Comparison of ENCODE assay signal across 27 cellular contexts in the genomic region with DNA sequence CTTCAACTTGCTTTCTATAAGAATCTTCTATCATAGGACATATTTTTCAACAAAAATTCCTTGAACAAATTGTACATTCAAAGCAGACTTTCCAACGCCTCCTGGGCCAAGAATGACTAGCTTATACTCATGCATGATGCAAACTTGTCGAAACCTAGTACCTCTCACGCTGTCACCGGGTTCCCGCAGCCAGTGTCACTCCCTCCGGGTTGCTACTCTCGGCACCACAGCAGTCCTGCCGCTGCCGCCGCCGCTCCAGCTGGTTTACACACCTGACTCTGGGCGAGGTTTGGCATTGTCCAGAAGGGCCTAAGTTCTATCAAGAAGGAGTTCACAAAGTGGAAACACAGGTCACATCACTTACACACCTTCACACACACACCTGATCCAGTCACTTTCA.
"Had no signal": no experiment of that assay in that cellular context is flagged by ENCODE, and none has a peak within 500 bp of the region (broad histone marks: within the 10 kb centered on the region; RNA-seq: fewer than 3 reads in every experiment).

No MANE protein-coding gene starts in this region.

- H3K9me3 ChIP-seq: ascending aorta had no signal

- H3K4me1 ChIP-seq: ascending aorta had no signal

- H3K27ac ChIP-seq: ascending aorta, cardiac muscle cell, VCaP had no signal

- H3K27me3 ChIP-seq: ascending aorta, cardiac muscle cell had no signal

- H3K4me3 ChIP-seq: ascending aorta, cardiac muscle cell had no signal

- H3K36me3 ChIP-seq: cardiac muscle cell had no signal

- ATAC-seq: activated CD8-positive, alpha-beta T cell treated with anti-CD3 and anti-CD28 coated beads for 36 hours; activated naive CD8-positive, alpha-beta T cell treated with anti-CD3 and anti-CD28 coated beads, Interleukin-2, amount 50 U/mL, for 24 hours had no signal

- DNase-seq: activated B cell treated with CpG ODN at 0.5 μM for 24 hours; activated CD4-positive, alpha-beta memory T cell treated with anti-CD3 and anti-CD28 coated beads for 36 hours; activated CD4-positive, alpha-beta T cell treated with anti-CD3 and anti-CD28 coated beads for 4 hours; activated CD4-positive, alpha-beta T cell treated with anti-CD3 and anti-CD28 coated beads, Interleukin-2, amount 10 ng/mL, durations not matched to agents 24 days and 14 days; activated CD4-positive, alpha-beta T cell treated with anti-CD3 and anti-CD28 coated beads, Interleukin-2, amount 50 U/mL, for 1 hour; activated CD4-positive, alpha-beta T cell treated with anti-CD3 and anti-CD28 coated beads, Interleukin-2, amount 50 U/mL, for 4 hours; activated CD4-positive, CD25-positive, alpha-beta regulatory T cell treated with anti-CD3 and anti-CD28 coated beads, Interleukin-2, amount 50 U/mL, for 72 hours; activated CD8-positive, alpha-beta memory T cell treated with anti-CD3 and anti-CD28 coated beads, Interleukin-2, amount 50 U/mL, for 4 hours; activated CD8-positive, alpha-beta T cell treated with anti-CD3 and anti-CD28 coated beads for 36 hours; activated effector memory CD4-positive, alpha-beta T cell treated with Interleukin-2 at 50 U/mL for 16 hours; activated gamma-delta T cell; activated naive CD4-positive, alpha-beta T cell treated with anti-CD3 and anti-CD28 coated beads, Interleukin-2, amount 10 ng/mL, durations not matched to agents 7 days and 5 days; activated naive CD4-positive, alpha-beta T cell treated with Interleukin-2 at 50 U/mL for 16 hours; activated naive CD8-positive, alpha-beta T cell treated with anti-CD3 and anti-CD28 coated beads, Interleukin-2, amount 10 ng/mL, durations not matched to agents 7 days and 5 days; activated naive CD8-positive, alpha-beta T cell treated with anti-CD3 and anti-CD28 coated beads, Interleukin-2, amount 50 U/mL, for 24 hours; activated T-cell treated with anti-CD3 and anti-CD28 coated beads, Interleukin-2, amount 50 U/mL, for 24 hours; activated T-cell treated with anti-CD3 and anti-CD28 coated beads, Interleukin-2, amount 50 U/mL, for 48 hours; amygdala; anterior cingulate cortex; caudate nucleus; cerebellar nuclear complex; T-helper 1 cell; T-helper 2 cell; T-helper 9 cell had no signal
